Comparison of ENCODE assay signal across 22 cellular contexts in genomic region chr2:85926931-85927527, GRCh38. TPM values are rescaled to one million over a fixed set of nuclear protein-coding genes. Genes with fewer than 3 reads are reported as not detected.
DNase-seq lines count a peak whose midpoint lies in the region; ATAC-seq and TF ChIP-seq lines count a peak whose summit lies in the region.
"Had no signal": no experiment of that assay in that cellular context is flagged by ENCODE, and none has a peak within 500 bp of the region (broad histone marks: within the 10 kb centered on the region; RNA-seq: fewer than 3 reads in every experiment).

No MANE protein-coding gene starts in this region.

- H3K36me3 ChIP-seq in SJCRH30, result no peaks in the 10 kb centered on the region
- H3K36me3 ChIP-seq in osteoblast (ENCODE audit: insufficient read depth, low read length), result no peaks in the 10 kb centered on the region
- no peaks in the 10 kb centered on the region for H3K36me3 ChIP-seq in body of pancreas (replicated peaks in 1 of 2; ENCODE audit: insufficient read depth in 1 of 2, low read depth in 2 of 2)
- H3K36me3 ChIP-seq in ascending aorta, result no peaks in the 10 kb centered on the region
- H3K36me3 ChIP-seq: gastroesophageal sphincter, SJSA1, spleen had no signal

- peaks cover 27% of the 10 kb centered on the region for H3K4me1 ChIP-seq in SJCRH30
- H3K4me1 ChIP-seq in osteoblast (ENCODE audit: insufficient read depth, low read length), result peaks cover 4% of the 10 kb centered on the region
- H3K4me1 ChIP-seq in body of pancreas, result peaks cover 13% of the 10 kb centered on the region
- H3K4me1 ChIP-seq in ascending aorta, result no peaks in the 10 kb centered on the region

- no peak for TF ChIP-seq CTCF in osteoblast (IDR thresholded peaks at IDR 0.05; ENCODE audit: extremely low read depth, low read depth, low read length)
- TF ChIP-seq CTCF in body of pancreas (IDR thresholded peaks at IDR 0.05), result no peak
- TF ChIP-seq CTCF in ascending aorta (IDR thresholded peaks at IDR 0.05), result no peak

- no peak overlapping the region for H3K27ac Mint-ChIP-seq in naive thymus-derived CD8-positive, alpha-beta T cell
- H3K27ac Mint-ChIP-seq: activated B cell treated with CpG ODN at 0.5 μM for 24 hours; activated CD8-positive, alpha-beta T cell treated with anti-CD3 and anti-CD28 coated beads, Interleukin-2, amount 10 ng/mL, durations not matched to agents 7 days and 5 days; activated naive CD4-positive, alpha-beta T cell treated with anti-CD3 and anti-CD28 coated beads, Interleukin-2, amount 50 U/mL, for 24 hours; T-helper 17 cell had no signal

- no peaks in the 10 kb centered on the region for H3K27me3 ChIP-seq in SJCRH30
- H3K27me3 ChIP-seq in osteoblast (ENCODE audit: insufficient read depth, low read length), result no peaks in the 10 kb centered on the region
- H3K27me3 ChIP-seq in body of pancreas, result no peaks in the 10 kb centered on the region
- no peaks in the 10 kb centered on the region for H3K27me3 ChIP-seq in ascending aorta
- H3K27me3 ChIP-seq: gastroesophageal sphincter, SJSA1, spleen had no signal

- 75 to 90% methylated on average over 3 to 6 of the region's 6 CpGs for WGBS in body of pancreas, 2 donors

- DNase-seq in EH (ENCODE audit: low read depth) (peak; percentile 19), SJCRH30 (peak; percentile 17 to 36), fibroblast of gingiva (ENCODE audit: low read depth) (peak; percentile 49), osteoblast (ENCODE audit: insufficient read length, low spot score, missing footprints) (peak; percentile 67), body of pancreas (no peak), ascending aorta (ENCODE audit: low spot score in 2 of 2) (no peak)
- no peak for DNase-seq in naive thymus-derived CD8-positive, alpha-beta T cell
- DNase-seq: activated B cell treated with CpG ODN at 0.5 μM for 24 hours; activated CD8-positive, alpha-beta T cell treated with anti-CD3 and anti-CD28 coated beads, Interleukin-2, amount 10 ng/mL, durations not matched to agents 7 days and 5 days; activated T-cell treated with anti-CD3 and anti-CD28 coated beads, Interleukin-2, amount 50 U/mL, for 4 hours; cortex of kidney; DMS79; NCI-H1930; NCI-H510A treated with DMSO at 0.1 percent for 48 hours; OCI-M1; spleen; stimulated activated CD4-positive, alpha-beta T cell treated with anti-CD3 and anti-CD28 coated beads, Interleukin-4, amount 100 ng/mL, for 4 hours; T-helper 17 cell had no signal

- H3K9me3 ChIP-seq in SJCRH30 (replicated peaks) (no peaks in the 10 kb centered on the region), osteoblast (ENCODE audit: low read depth, low read length) (no peaks in the 10 kb centered on the region), body of pancreas (no peaks in the 10 kb centered on the region), ascending aorta (no peaks in the 10 kb centered on the region)
- H3K9me3 ChIP-seq: gastroesophageal sphincter, SJSA1, spleen had no signal

- H3K36me3 Mint-ChIP-seq in naive thymus-derived CD8-positive, alpha-beta T cell, result no peaks in the 10 kb centered on the region
- H3K36me3 Mint-ChIP-seq: activated naive CD4-positive, alpha-beta T cell treated with anti-CD3 and anti-CD28 coated beads, Interleukin-2, amount 50 U/mL, for 24 hours had no signal

- H3K9me3 Mint-ChIP-seq in naive thymus-derived CD8-positive, alpha-beta T cell, result no peaks in the 10 kb centered on the region
- H3K9me3 Mint-ChIP-seq: activated B cell treated with CpG ODN at 0.5 μM for 24 hours; activated naive CD4-positive, alpha-beta T cell treated with anti-CD3 and anti-CD28 coated beads, Interleukin-2, amount 50 U/mL, for 24 hours; activated T-cell treated with anti-CD3 and anti-CD28 coated beads, Interleukin-2, amount 50 U/mL, for 4 hours had no signal

- no peak for TF ChIP-seq POLR2A in body of pancreas (IDR thresholded peaks at IDR 0.05)

- peaks cover 0 to 3% (median 0%) of the 10 kb centered on the region in 5 donors for H3K27me3 Mint-ChIP-seq in naive thymus-derived CD8-positive, alpha-beta T cell
- H3K27me3 Mint-ChIP-seq: activated B cell treated with CpG ODN at 0.5 μM for 24 hours had no signal

- H3K4me2 ChIP-seq in osteoblast (ENCODE audit: insufficient read depth, low read length), result no peak overlapping the region

- H3K79me2 ChIP-seq in osteoblast (ENCODE audit: insufficient read depth, low read length), result no peaks in the 10 kb centered on the region

- peaks cover 12 to 31% (median 25%) of the 10 kb centered on the region in 4 donors for H3K4me1 Mint-ChIP-seq in naive thymus-derived CD8-positive, alpha-beta T cell

- POLR2A ChIA-PET in naive thymus-derived CD8-positive, alpha-beta T cell (lab: Charles Lee), result no interaction called here

- no peaks in the 10 kb centered on the region for H4K20me1 ChIP-seq in osteoblast (ENCODE audit: insufficient read depth, low read length)

- H3K4me3 ChIP-seq in SJCRH30 (no peak overlapping the region), osteoblast (ENCODE audit: insufficient read depth, low read length) (no peak overlapping the region), body of pancreas (no peak overlapping the region), ascending aorta (no peak overlapping the region)
- H3K4me3 ChIP-seq: gastroesophageal sphincter, SJSA1, spleen had no signal

- H3K27ac ChIP-seq in SJCRH30, result no peak overlapping the region
- no peak overlapping the region for H3K27ac ChIP-seq in osteoblast (ENCODE audit: low read depth, low read length)
- no peak overlapping the region for H3K27ac ChIP-seq in body of pancreas
- H3K27ac ChIP-seq in ascending aorta, result no peak overlapping the region
- H3K27ac ChIP-seq: gastroesophageal sphincter, SJSA1, spleen had no signal

- intact Hi-C loops in body of pancreas (cut with DNase I) (no loop called here), ascending aorta (cut with DNase I) (no loop called here)

- no peak overlapping the region for H2AFZ ChIP-seq in osteoblast (ENCODE audit: low read length)

- ATAC-seq in SK-N-SH treated with all-trans-retinoic acid at 6 μM for 48 hours (no peak), body of pancreas (no peak)
- no peak for ATAC-seq in naive thymus-derived CD8-positive, alpha-beta T cell
- ATAC-seq: activated CD8-positive, alpha-beta T cell treated with anti-CD3 and anti-CD28 coated beads, Interleukin-2, amount 10 ng/mL, durations not matched to agents 7 days and 5 days; activated T-cell treated with anti-CD3 and anti-CD28 coated beads, Interleukin-2, amount 50 U/mL, for 4 hours; gastroesophageal sphincter; T-helper 17 cell had no signal

- no peak overlapping the region for H3K4me3 Mint-ChIP-seq in naive thymus-derived CD8-positive, alpha-beta T cell
- H3K4me3 Mint-ChIP-seq: activated B cell treated with CpG ODN at 0.5 μM for 24 hours; activated CD8-positive, alpha-beta T cell treated with anti-CD3 and anti-CD28 coated beads, Interleukin-2, amount 10 ng/mL, durations not matched to agents 7 days and 5 days; activated naive CD4-positive, alpha-beta T cell treated with anti-CD3 and anti-CD28 coated beads, Interleukin-2, amount 50 U/mL, for 24 hours; activated T-cell treated with anti-CD3 and anti-CD28 coated beads, Interleukin-2, amount 50 U/mL, for 4 hours had no signal

TF ChIP-seq in SK-N-SH treated with all-trans-retinoic acid at 6 μM for 48 hours, 23 proteins besides CTCF, POLR2A, EP300 and RAD21 (continues in another document):
- no peak for TF ChIP-seq CSRNP3 (CRISPR knock-in tag; IDR thresholded peaks at IDR 0.05)
- TF ChIP-seq ZFP30 (CRISPR knock-in tag; IDR thresholded peaks at IDR 0.05), result no peak
- no peak for TF ChIP-seq ARNTL (CRISPR knock-in tag; IDR thresholded peaks at IDR 0.05; ENCODE audit: borderline replicate concordance, low read depth)
- no peak for TF ChIP-seq POU6F1 (CRISPR knock-in tag; IDR thresholded peaks at IDR 0.05; ENCODE audit: borderline replicate concordance, low read depth)

RNA-seq across cellular contexts. Expression of gene ST3GAL5, which starts 38.2 kb away (rescaled TPM):
- total RNA-seq in SJCRH30 (2014; rRNA removed; shearing (Covaris generic)), result 94.5 and 110 TPM in 2 replicates
- total RNA-seq in osteoblast (17.4 and 17.7 TPM in 2 replicates), body of pancreas (10 to 100 TPM in 1 of 2 donors, 1 to 10 TPM in 1; 8.6 to 18.8 TPM), ascending aorta (21.0 TPM)
- 10 to 100 TPM; 42.1 to 44.1 TPM for total RNA-seq in naive thymus-derived CD8-positive, alpha-beta T cell
- polyA plus RNA-seq in naive thymus-derived CD8-positive, alpha-beta T cell, result 10 to 100 TPM; 17.1 to 23.8 (median 17.3) TPM

Comparison
In these comparisons a context has a peak if more than half of its experiments do, and no peak if none do; other contexts are left out.
1. DNase-seq: peak in EH (single experiment), SJCRH30 (2 of 2), fibroblast of gingiva (single experiment) and osteoblast (single experiment); none in body of pancreas (0 of 4), naive thymus-derived CD8-positive, alpha-beta T cell (0 of 10) and ascending aorta (0 of 2).